8 cellular contexts compared by ENCODE assay signal in genomic region chr11:74592441-74593362, GRCh38. TPM values are rescaled to one million over a fixed set of nuclear protein-coding genes. Genes with fewer than 3 reads are reported as not detected.
DNase-seq lines count a peak whose midpoint lies in the region; ATAC-seq, FAIRE-seq and TF ChIP-seq lines count a peak whose summit lies in the region.

A gene with protein sequence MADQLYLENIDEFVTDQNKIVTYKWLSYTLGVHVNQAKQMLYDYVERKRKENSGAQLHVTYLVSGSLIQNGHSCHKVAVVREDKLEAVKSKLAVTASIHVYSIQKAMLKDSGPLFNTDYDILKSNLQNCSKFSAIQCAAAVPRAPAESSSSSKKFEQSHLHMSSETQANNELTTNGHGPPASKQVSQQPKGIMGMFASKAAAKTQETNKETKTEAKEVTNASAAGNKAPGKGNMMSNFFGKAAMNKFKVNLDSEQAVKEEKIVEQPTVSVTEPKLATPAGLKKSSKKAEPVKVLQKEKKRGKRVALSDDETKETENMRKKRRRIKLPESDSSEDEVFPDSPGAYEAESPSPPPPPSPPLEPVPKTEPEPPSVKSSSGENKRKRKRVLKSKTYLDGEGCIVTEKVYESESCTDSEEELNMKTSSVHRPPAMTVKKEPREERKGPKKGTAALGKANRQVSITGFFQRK (plus strand): TSS chr11:74592582. CDS start chr11:74592659, 77 bp downstream.

- H3K27ac Mint-ChIP-seq in WTC11 = peak within 1 kb of the TSS; percentile 92

- peaks cover 23% of the 10 kb centered on the region for H3K79me2 ChIP-seq in smooth muscle cell (ENCODE audit: low read depth)

- peak within 1 kb of the TSS; percentile 98 for H2AFZ ChIP-seq in smooth muscle cell (ENCODE audit: low read depth)

- ATAC-seq in GM19023 (IDR thresholded peaks at IDR 0.05; ENCODE audit: unreplicated experiment) (peak; percentile 92), HG03196 (IDR thresholded peaks at IDR 0.05; ENCODE audit: unreplicated experiment) (peak; percentile 91), WTC11 (peak; percentile 97)

- H3K4me1 ChIP-seq in smooth muscle cell (ENCODE audit: low read depth) = peaks cover 9% of the 10 kb centered on the region

- no peak for TF ChIP-seq CTCF in AG04450 (IDR thresholded peaks at IDR 0.05; ENCODE audit: low read depth, low read length)
- TF ChIP-seq CTCF in WTC11 (IDR thresholded peaks at IDR 0.05) = no peak
- no peak for TF ChIP-seq CTCF in bronchial epithelial cell (IDR thresholded peaks at IDR 0.05; ENCODE audit: insufficient read depth, low read length, severe bottlenecking)
- no peak for TF ChIP-seq CTCF in smooth muscle cell (IDR thresholded peaks at IDR 0.05; ENCODE audit: borderline replicate concordance, insufficient read depth, poor library complexity, severe bottlenecking)

- peak within 1 kb of the TSS; percentile 94 for H3K9ac ChIP-seq in smooth muscle cell (ENCODE audit: low read depth)

- DNase-seq in AG04450 (ENCODE audit: low read depth, low spot score) (peak; percentile 51), NCI-H226 (peak; percentile 88), WTC11 (ENCODE audit: low spot score) (peak; percentile 96), bronchial epithelial cell (ENCODE audit: low read depth) (peak; percentile 81), iPS-NIHi11 (ENCODE audit: low spot score) (peak; percentile 92), smooth muscle cell (lab: John Stamatoyannopoulos, UW; ENCODE audit: unreplicated experiment) (peak; percentile 68)

- peaks cover 25% of the 10 kb centered on the region for H3K36me3 Mint-ChIP-seq in WTC11

- H3F3A ChIP-seq in smooth muscle cell (ENCODE audit: low read depth) = no peaks in the 10 kb centered on the region

- no peaks in the 10 kb centered on the region for H3K9me3 Mint-ChIP-seq in WTC11

- H3K4me1 Mint-ChIP-seq in WTC11 = peaks cover 15% of the 10 kb centered on the region

- peaks cover 2% of the 10 kb centered on the region for H3K27me3 ChIP-seq in AG04450 (ENCODE audit: control insufficient read depth, insufficient read depth, low read length)
- no peaks in the 10 kb centered on the region for H3K27me3 ChIP-seq in bronchial epithelial cell (ENCODE audit: control insufficient read depth, insufficient read depth, low read length)
- H3K27me3 ChIP-seq in smooth muscle cell (ENCODE audit: low read depth) = no peaks in the 10 kb centered on the region

- no peaks in the 10 kb centered on the region for H3K27me3 Mint-ChIP-seq in WTC11 (ENCODE audit: low read depth)

- POLR2A ChIA-PET in AG04450 (lab: Yijun Ruan, JAX) (interaction anchor here (0.6 to 0.9 kb wide), 4 partner anchors 11 to 422 kb away, joined by 3 to 5 read pairs (median 4); partner anchors contain the start of genes C2CD3 and PPME1), WTC11 (lab: Charles Lee) (interaction anchor here (0.7 to 2.1 kb wide), 3 partner anchors 11 to 99 kb away, joined by 3 to 17 read pairs (median 4); partner anchors contain the start of gene LIPT2)

- peak within 1 kb of the TSS; percentile 89 for H3K4me3 ChIP-seq in AG04450 (ENCODE audit: low read depth, low read length)
- H3K4me3 ChIP-seq in bronchial epithelial cell (ENCODE audit: low read depth, low read length) = peak within 1 kb of the TSS; percentile 85
- peak within 1 kb of the TSS; percentile 97 for H3K4me3 ChIP-seq in smooth muscle cell

- WGBS in smooth muscle cell (ENCODE audit: low lambda C conversion rate) = under 1% methylated on average over 61 of the region's 63 CpGs

- H3K9me3 ChIP-seq in AG04450 (ENCODE audit: control insufficient read depth, insufficient read depth, low read length) = peaks cover 7% of the 10 kb centered on the region
- no peaks in the 10 kb centered on the region for H3K9me3 ChIP-seq in smooth muscle cell (replicated peaks; ENCODE audit: low read depth)

- CTCF ChIA-PET in AG04450 (lab: Charles Lee) = interaction anchor here (1.2 to 1.8 kb wide), 5 partner anchors 19 to 146 kb away, joined by 3 to 8 read pairs (median 4); no protein-coding TSS in a partner anchor
- CTCF ChIA-PET in WTC11 (lab: Charles Lee) = interaction anchor here (0.5 to 1.5 kb wide), 10 partner anchors 8 to 248 kb away, joined by 3 to 8 read pairs (median 4); no protein-coding TSS in a partner anchor

- peak within 1 kb of the TSS; percentile 91 for H3K4me2 ChIP-seq in smooth muscle cell

- H3K27ac ChIP-seq in AG04450 (ENCODE audit: low read depth, low read length) = peak within 1 kb of the TSS; percentile 73
- peak within 1 kb of the TSS; percentile 84 for H3K27ac ChIP-seq in smooth muscle cell (ENCODE audit: low read depth)

- H3K36me3 ChIP-seq in bronchial epithelial cell (ENCODE audit: control insufficient read depth, insufficient read depth, low read length) = peaks cover 2% of the 10 kb centered on the region
- no peaks in the 10 kb centered on the region for H3K36me3 ChIP-seq in smooth muscle cell (ENCODE audit: low read depth)

- H3K4me3 Mint-ChIP-seq in WTC11 = peak within 1 kb of the TSS; percentile 95

- H4K20me1 ChIP-seq in smooth muscle cell (ENCODE audit: low read depth) = no peaks in the 10 kb centered on the region

- no peak for FAIRE-seq in bronchial epithelial cell (lab: Jason Lieb, UNC)

TF ChIP-seq in WTC11, 78 proteins besides CTCF, POLR2A, EP300 and RAD21 (continues in another document):
- 0 out of 2 replicates have a peak, but pooled peaks have one; percentile 4 for TF ChIP-seq MAX (CRISPR knock-in tag; IDR thresholded peaks at IDR 0.05)
- TF ChIP-seq ETV6 (CRISPR knock-in tag; IDR thresholded peaks at IDR 0.05) = peak; percentile 16; the same call in 1 of the 2 replicates
- no peak for TF ChIP-seq HMGA2 (CRISPR knock-in tag; IDR thresholded peaks at IDR 0.05)
- TF ChIP-seq JAZF1 (CRISPR knock-in tag; IDR thresholded peaks at IDR 0.05) = no peak
- TF ChIP-seq ZNF121 (CRISPR knock-in tag; IDR thresholded peaks at IDR 0.05) = no peak
- no peak for TF ChIP-seq ZNF219 (CRISPR knock-in tag; IDR thresholded peaks at IDR 0.05; ENCODE audit: borderline replicate concordance)
- TF ChIP-seq, protein P1, sequence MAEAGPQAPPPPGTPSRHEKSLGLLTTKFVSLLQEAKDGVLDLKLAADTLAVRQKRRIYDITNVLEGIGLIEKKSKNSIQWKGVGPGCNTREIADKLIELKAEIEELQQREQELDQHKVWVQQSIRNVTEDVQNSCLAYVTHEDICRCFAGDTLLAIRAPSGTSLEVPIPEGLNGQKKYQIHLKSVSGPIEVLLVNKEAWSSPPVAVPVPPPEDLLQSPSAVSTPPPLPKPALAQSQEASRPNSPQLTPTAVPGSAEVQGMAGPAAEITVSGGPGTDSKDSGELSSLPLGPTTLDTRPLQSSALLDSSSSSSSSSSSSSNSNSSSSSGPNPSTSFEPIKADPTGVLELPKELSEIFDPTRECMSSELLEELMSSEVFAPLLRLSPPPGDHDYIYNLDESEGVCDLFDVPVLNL (CRISPR knock-in tag; IDR thresholded peaks at IDR 0.05; ENCODE audit: borderline replicate concordance, low read depth) = peak; percentile 95
- TF ChIP-seq CREM (CRISPR knock-in tag; IDR thresholded peaks at IDR 0.05) = 0 out of 2 replicates have a peak, but pooled peaks have one; percentile 37
- peak; percentile 60 for TF ChIP-seq SP1 (CRISPR knock-in tag; conservative IDR thresholded peaks at IDR 0.05)
- peak; percentile 42; the same call in 1 of the 2 replicates for TF ChIP-seq TEAD1 (CRISPR knock-in tag; IDR thresholded peaks at IDR 0.05)
- peak; percentile 68; the same call in 1 of the 2 replicates for TF ChIP-seq MYBL2 (CRISPR knock-in tag; IDR thresholded peaks at IDR 0.05)
- TF ChIP-seq, protein P2, sequence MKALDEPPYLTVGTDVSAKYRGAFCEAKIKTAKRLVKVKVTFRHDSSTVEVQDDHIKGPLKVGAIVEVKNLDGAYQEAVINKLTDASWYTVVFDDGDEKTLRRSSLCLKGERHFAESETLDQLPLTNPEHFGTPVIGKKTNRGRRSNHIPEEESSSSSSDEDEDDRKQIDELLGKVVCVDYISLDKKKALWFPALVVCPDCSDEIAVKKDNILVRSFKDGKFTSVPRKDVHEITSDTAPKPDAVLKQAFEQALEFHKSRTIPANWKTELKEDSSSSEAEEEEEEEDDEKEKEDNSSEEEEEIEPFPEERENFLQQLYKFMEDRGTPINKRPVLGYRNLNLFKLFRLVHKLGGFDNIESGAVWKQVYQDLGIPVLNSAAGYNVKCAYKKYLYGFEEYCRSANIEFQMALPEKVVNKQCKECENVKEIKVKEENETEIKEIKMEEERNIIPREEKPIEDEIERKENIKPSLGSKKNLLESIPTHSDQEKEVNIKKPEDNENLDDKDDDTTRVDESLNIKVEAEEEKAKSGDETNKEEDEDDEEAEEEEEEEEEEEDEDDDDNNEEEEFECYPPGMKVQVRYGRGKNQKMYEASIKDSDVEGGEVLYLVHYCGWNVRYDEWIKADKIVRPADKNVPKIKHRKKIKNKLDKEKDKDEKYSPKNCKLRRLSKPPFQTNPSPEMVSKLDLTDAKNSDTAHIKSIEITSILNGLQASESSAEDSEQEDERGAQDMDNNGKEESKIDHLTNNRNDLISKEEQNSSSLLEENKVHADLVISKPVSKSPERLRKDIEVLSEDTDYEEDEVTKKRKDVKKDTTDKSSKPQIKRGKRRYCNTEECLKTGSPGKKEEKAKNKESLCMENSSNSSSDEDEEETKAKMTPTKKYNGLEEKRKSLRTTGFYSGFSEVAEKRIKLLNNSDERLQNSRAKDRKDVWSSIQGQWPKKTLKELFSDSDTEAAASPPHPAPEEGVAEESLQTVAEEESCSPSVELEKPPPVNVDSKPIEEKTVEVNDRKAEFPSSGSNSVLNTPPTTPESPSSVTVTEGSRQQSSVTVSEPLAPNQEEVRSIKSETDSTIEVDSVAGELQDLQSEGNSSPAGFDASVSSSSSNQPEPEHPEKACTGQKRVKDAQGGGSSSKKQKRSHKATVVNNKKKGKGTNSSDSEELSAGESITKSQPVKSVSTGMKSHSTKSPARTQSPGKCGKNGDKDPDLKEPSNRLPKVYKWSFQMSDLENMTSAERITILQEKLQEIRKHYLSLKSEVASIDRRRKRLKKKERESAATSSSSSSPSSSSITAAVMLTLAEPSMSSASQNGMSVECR (CRISPR knock-in tag; IDR thresholded peaks at IDR 0.05; ENCODE audit: borderline replicate concordance) = peak; percentile 64; the same call in 1 of the 2 replicates
- no peak for TF ChIP-seq ZNF263 (CRISPR knock-in tag; IDR thresholded peaks at IDR 0.05; ENCODE audit: low read depth)
- TF ChIP-seq FOXK1 (CRISPR knock-in tag; IDR thresholded peaks at IDR 0.05) = peak; percentile 65; the same call in 1 of the 2 replicates

RNA-seq across cellular contexts. Expression of the gene that starts here (rescaled TPM):
- 10.0 and 14.8 TPM in 2 replicates for polyA plus RNA-seq in AG04450 (2011; rRNA removed)
- 13.2 and 14.4 TPM in 2 replicates for polyA minus RNA-seq in AG04450 (2011; rRNA and poly(A)+ RNA removed)
- 21.9 to 24.1 TPM (median 23.4 TPM) in 3 replicates for total RNA-seq in WTC11 (2021)
- 5.0 and 7.2 TPM in 2 replicates for total RNA-seq in bronchial epithelial cell
- 20.4 and 21.0 TPM in 2 replicates for total RNA-seq in smooth muscle cell
- 17.2 and 33.9 TPM in 2 replicates for polyA plus RNA-seq in smooth muscle cell

Comparison
In these comparisons a context has a peak if more than half of its experiments do, and no peak if none do; other contexts are left out.
1. Peak in every context shown above with its lines: DNase-seq, ATAC-seq, H3K4me3 ChIP-seq and H3K27ac ChIP-seq.